ENCODE assay signal across 29 cellular contexts in genomic region chr9:108254236-108254635, GRCh38.
"Had no signal": no experiment of that assay in that cellular context is flagged by ENCODE, and none has a peak within 500 bp of the region (broad histone marks: within the 10 kb centered on the region; RNA-seq: fewer than 3 reads in every experiment).

No MANE protein-coding gene starts in this region.

- DNase-seq: activated CD4-positive, alpha-beta memory T cell treated with anti-CD3 and anti-CD28 coated beads, Interleukin-2, amount 10 ng/mL, durations not matched to agents 7 days and 5 days; activated CD4-positive, alpha-beta T cell treated with anti-CD3 and anti-CD28 coated beads for 36 hours; activated CD4-positive, alpha-beta T cell treated with anti-CD3 and anti-CD28 coated beads, Interleukin-2, amount 50 U/mL, for 1 hour; activated gamma-delta T cell treated with Interleukin-2 at 50 U/mL for 16 hours; activated naive CD4-positive, alpha-beta T cell treated with anti-CD3 and anti-CD28 coated beads, Interleukin-2, amount 10 ng/mL, durations not matched to agents 7 days and 5 days; activated naive CD8-positive, alpha-beta T cell treated with anti-CD3 and anti-CD28 coated beads for 36 hours; activated T-cell treated with anti-CD3 and anti-CD28 coated beads for 4 hours; activated T-cell treated with anti-CD3 and anti-CD28 coated beads, Interleukin-2, amount 50 U/mL, for 72 hours; adrenal gland; body of pancreas; MG63; MV-4-11; NCI-H1092 treated with DMSO at 0.1 percent for 48 hours; NCI-H1417 treated with DMSO at 0.1 percent for 48 hours; NCI-H1694; NCI-H2029; NCI-H2107; NCI-H345; NCI-H510A; NCI-H69; NK-92 treated with Interleukin-12 subunit alpha and Interleukin-12 subunit beta, amount 100 ng/mL, for 24 hours; Peyer's patch; Right ventricle myocardium superior; SJCRH30; SK-N-SH; T-helper 1 cell; WERI-Rb-1 had no signal

- H3K9ac ChIP-seq: KMS-11, SK-N-SH had no signal

- H3K4me3 ChIP-seq: adrenal gland, ascending aorta, body of pancreas, MG63, Peyer's patch, SJCRH30 had no signal

- ATAC-seq: activated CD4-positive, alpha-beta T cell treated with anti-CD3 and anti-CD28 coated beads for 36 hours; activated T-cell treated with anti-CD3 and anti-CD28 coated beads, Interleukin-2, amount 50 U/mL, for 72 hours; body of pancreas had no signal

- H3K4me1 ChIP-seq: adrenal gland, ascending aorta, body of pancreas, Peyer's patch, SJCRH30 had no signal

- H3K9me3 ChIP-seq: adrenal gland, ascending aorta, body of pancreas, Peyer's patch, SJCRH30, SK-N-SH had no signal

- H3K27me3 ChIP-seq: adrenal gland, ascending aorta, body of pancreas, MG63, Peyer's patch, SJCRH30 had no signal

- H3K36me3 ChIP-seq: adrenal gland, ascending aorta, MG63, Peyer's patch, SJCRH30, WERI-Rb-1 had no signal
